Comparison of ENCODE assay signal across 1 cellular context in the genomic region with DNA sequence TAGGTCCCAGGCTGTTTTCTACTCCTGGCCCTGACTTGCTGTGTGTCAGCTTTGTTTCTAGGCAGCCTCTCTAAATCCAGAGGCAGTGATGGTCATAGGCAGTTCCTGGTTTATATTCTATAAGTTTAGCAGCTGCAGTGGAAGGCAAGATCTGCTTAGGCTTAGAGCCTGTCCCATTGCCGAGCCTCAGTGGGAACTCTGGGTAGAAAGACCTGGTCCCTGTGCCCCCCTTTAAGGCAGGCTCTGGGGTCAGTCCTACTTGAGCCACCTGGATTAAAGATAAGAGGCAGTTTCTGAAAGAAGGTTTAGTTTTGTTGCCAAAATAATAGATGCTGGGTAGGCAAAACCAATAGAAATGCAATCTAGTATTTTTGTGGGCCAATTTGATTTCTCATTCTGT.
TF ChIP-seq lines count a peak whose summit lies in the region.

No MANE protein-coding gene starts in this region.

TF ChIP-seq in HCT116, 20 proteins besides CTCF, POLR2A, EP300 and RAD21 (continued from another document):
- no peak for TF ChIP-seq YY1 (IDR thresholded peaks at IDR 0.05; ENCODE audit: extremely low read depth, insufficient replicate concordance, low read depth, low read length)
